Comparison of ENCODE assay signal across 22 cellular contexts in genomic region chr15:88905576-88905975, GRCh38. TPM values are rescaled to one million over a fixed set of nuclear protein-coding genes. Genes with fewer than 3 reads are reported as not detected.
DNase-seq lines count a peak whose midpoint lies in the region; ATAC-seq and TF ChIP-seq lines count a peak whose summit lies in the region.
"Had no signal": no experiment of that assay in that cellular context is flagged by ENCODE, and none has a peak within 500 bp of the region (broad histone marks: within the 10 kb centered on the region; RNA-seq: fewer than 3 reads in every experiment).

No MANE protein-coding gene starts in this region.

- H3K36me3 ChIP-seq in SK-N-SH (replicated peaks in 1 of 2; ENCODE audit: control insufficient read depth in 1 of 2, insufficient read depth in 2 of 2, low read length in 1 of 2) (peaks cover 3 to 30% of the 10 kb centered on the region in 2 experiments), HEK293 (ENCODE audit: control insufficient read depth in 2 of 2, insufficient read depth in 1 of 2, low read length in 2 of 2) (peaks cover 14 to 97% of the 10 kb centered on the region in 2 experiments; a peak in 2 of 3 replicates), esophagus squamous epithelium (peaks cover 20 to 88% (median 34%) of the 10 kb centered on the region in 3 donors), skeletal muscle tissue (ENCODE audit: control insufficient read depth in 3 of 3, insufficient read depth in 3 of 3, low read length in 3 of 3) (peaks cover 55 to 76% (median 64%) of the 10 kb centered on the region in 3 donors)
- H3K36me3 ChIP-seq: pancreas had no signal

- no peak for TF ChIP-seq RAD21 in SK-N-SH (IDR thresholded peaks at IDR 0.05; ENCODE audit: low read length)

- TF ChIP-seq EP300 in SK-N-SH (IDR thresholded peaks at IDR 0.05; ENCODE audit: borderline replicate concordance in 1 of 2, low read depth in 1 of 2, low read length in 1 of 2), result no peak

- H3K4me3 ChIP-seq in SK-N-SH (ENCODE audit: low read depth in 2 of 2, low read length in 1 of 2) (no peak overlapping the region), HEK293 (ENCODE audit: low read depth, low read length) (no peak overlapping the region), esophagus squamous epithelium (no peak overlapping the region), skeletal muscle tissue (ENCODE audit: low read length in 3 of 3) (no peak overlapping the region)
- H3K4me3 ChIP-seq: left lung, pancreas, skin epidermis had no signal

- DNase-seq in SK-N-SH (peak; percentile 16), esophagus squamous epithelium (lab: John Stamatoyannopoulos, UW) (no peak), NCI-H1694 (lab: John Stamatoyannopoulos, UW) (no peak)
- DNase-seq: activated CD4-positive, alpha-beta T cell treated with anti-CD3 and anti-CD28 coated beads, Interleukin-2, amount 50 U/mL, for 48 hours; activated T-cell treated with anti-CD3 and anti-CD28 coated beads, Interleukin-2, amount 50 U/mL, for 48 hours; dermis blood vessel endothelial cell; GF-D8; MM.1S; NCI-H2081; RPMI8226; stimulated activated CD4-positive, alpha-beta T cell treated with anti-CD3 and anti-CD28 coated beads, Interleukin-4, amount 100 ng/mL, for 24 hours had no signal

- no peaks in the 10 kb centered on the region for H3K27me3 ChIP-seq in SK-N-SH (ENCODE audit: insufficient read depth)
- H3K27me3 ChIP-seq in esophagus squamous epithelium, result no peaks in the 10 kb centered on the region
- H3K27me3 ChIP-seq in skeletal muscle tissue (ENCODE audit: control insufficient read depth in 3 of 3, insufficient read depth in 3 of 3, low read length in 3 of 3), result no peaks in the 10 kb centered on the region
- H3K27me3 ChIP-seq: left lung, pancreas had no signal

- intact Hi-C loops in esophagus squamous epithelium (cut with DNase I), result loop anchor here (5.0 to 10.0 kb wide), 2 partner anchors 112 to 269 kb away; no protein-coding TSS in a partner anchor

- H3F3A ChIP-seq in SK-N-SH (replicated peaks; ENCODE audit: insufficient read depth), result no peaks in the 10 kb centered on the region

- no peak overlapping the region for H2AFZ ChIP-seq in SK-N-SH (ENCODE audit: low read depth)

- POLR2A ChIA-PET in SK-N-SH (lab: Yijun Ruan, JAX) (interaction anchor here (1.3 kb wide), 1 partner anchor 113 kb away, joined by 3 read pairs; no protein-coding TSS in a partner anchor), HEK293 (lab: Yijun Ruan, JAX) (interaction anchor here (0.9 to 1.2 kb wide), 3 partner anchors 8 to 13 kb away, joined by 5 to 6 read pairs (median 5); partner anchors contain the start of genes HAPLN3 and MFGE8)

- H3K9ac ChIP-seq in SK-N-SH, result no peak overlapping the region
- H3K9ac ChIP-seq in skeletal muscle tissue (ENCODE audit: low read depth in 1 of 3, low read length in 3 of 3), result peak overlapping the region in 1 of 3 donors; percentile 0

- peaks cover 4% of the 10 kb centered on the region; the same call in 1 of the 2 replicates for H3K79me2 ChIP-seq in SK-N-SH (ENCODE audit: insufficient read depth)

- WGBS in SK-N-SH (ENCODE audit: low lambda C conversion rate), result 91% methylated on average over 8 of the region's 11 CpGs
- 67 to 93% methylated on average over 3 to 4 of the region's 11 CpGs for WGBS in esophagus squamous epithelium, 2 donors

- H3K9me2 ChIP-seq in SK-N-SH, result no peaks in the 10 kb centered on the region

- H3K9me3 ChIP-seq in SK-N-SH (no peaks in the 10 kb centered on the region), HEK293 (ENCODE audit: control insufficient read depth, insufficient read depth, low read depth, low read length) (no peaks in the 10 kb centered on the region), esophagus squamous epithelium (no peaks in the 10 kb centered on the region), skeletal muscle tissue (ENCODE audit: control insufficient read depth in 3 of 3, low read length in 3 of 3) (no peaks in the 10 kb centered on the region)
- H3K9me3 ChIP-seq: left lung, pancreas had no signal

- H4K20me1 ChIP-seq in SK-N-SH (ENCODE audit: insufficient read depth), result no peaks in the 10 kb centered on the region

- TF ChIP-seq CTCF in SK-N-SH (IDR thresholded peaks at IDR 0.05), result no peak
- TF ChIP-seq CTCF in HEK293 (tag by site-specific recombination; IDR thresholded peaks at IDR 0.05), result no peak
- TF ChIP-seq CTCF in esophagus squamous epithelium (IDR thresholded peaks at IDR 0.05), result no peak

- CTCF ChIA-PET in SK-N-SH (lab: Yijun Ruan, JAX) (interaction anchor here (0.7 to 4.5 kb wide), 33 partner anchors 9 to 438 kb away, joined by 3 to 48 read pairs (median 7); partner anchors contain the start of genes MRPL46 and MRPS11), HEK293 (lab: Yijun Ruan, JAX) (interaction anchor here (0.6 to 5.1 kb wide), 41 partner anchors 9 to 471 kb away, joined by 3 to 65 read pairs (median 6); no protein-coding TSS in a partner anchor)

- H3K27ac ChIP-seq in SK-N-SH (ENCODE audit: low read depth in 2 of 2, low read length in 1 of 2) (no peak overlapping the region), HEK293 (ENCODE audit: extremely low read depth, low read depth, low read length) (no peak overlapping the region), esophagus squamous epithelium (peak overlapping the region in 3 of 4 donors; percentile 28 to 48 (median 33)), skeletal muscle tissue (ENCODE audit: low read depth, low read length) (peak overlapping the region; percentile 26)
- H3K27ac ChIP-seq: 22Rv1, epithelial cell of prostate, left lung, pancreas had no signal

- TF ChIP-seq POLR2A in esophagus squamous epithelium (IDR thresholded peaks at IDR 0.05), result no peak

- H3K4me2 ChIP-seq in SK-N-SH, result no peak overlapping the region

- H3K4me1 ChIP-seq in SK-N-SH (ENCODE audit: control insufficient read depth in 1 of 2, insufficient read depth in 2 of 2, low read depth in 1 of 2, low read length in 1 of 2) (no peaks in the 10 kb centered on the region; a peak in 1 of 4 replicates), HEK293 (ENCODE audit: control insufficient read depth, insufficient read depth, low read length) (peaks cover 4% of the 10 kb centered on the region), esophagus squamous epithelium (peaks cover 3 to 45% (median 32%) of the 10 kb centered on the region in 3 donors), skeletal muscle tissue (ENCODE audit: control insufficient read depth in 3 of 3, insufficient read depth in 3 of 3, low read length in 3 of 3) (peaks cover 46 to 82% (median 82%) of the 10 kb centered on the region in 3 donors)
- H3K4me1 ChIP-seq: pancreas had no signal

- ATAC-seq in SK-N-SH treated with all-trans-retinoic acid at 6 μM for 48 hours, result no peak
- ATAC-seq in GM19328 (IDR thresholded peaks at IDR 0.05; ENCODE audit: unreplicated experiment), result no peak
- ATAC-seq in GM19452 (IDR thresholded peaks at IDR 0.05; ENCODE audit: unreplicated experiment), result no peak

TF ChIP-seq in SK-N-SH, 30 proteins besides CTCF, POLR2A, EP300 and RAD21:
- no peak for TF ChIP-seq PBX3 (IDR thresholded peaks at IDR 0.05)

TF ChIP-seq in SK-N-SH treated with all-trans-retinoic acid at 6 μM for 48 hours, 23 proteins besides CTCF, POLR2A, EP300 and RAD21 (continues in another document):
- TF ChIP-seq PATZ1 (CRISPR knock-in tag; IDR thresholded peaks at IDR 0.05; ENCODE audit: borderline replicate concordance) (no peak), SNAI2 (CRISPR knock-in tag; IDR thresholded peaks at IDR 0.05) (no peak)

TF ChIP-seq in HEK293, 187 proteins besides CTCF, POLR2A, EP300 and RAD21:
- TF ChIP-seq ZNF155 (tag by site-specific recombination; IDR thresholded peaks at IDR 0.05) (no peak), GLIS2 (tag by site-specific recombination; IDR thresholded peaks at IDR 0.05) (peak; percentile 36; the same call in 1 of the 2 replicates)

RNA-seq across cellular contexts. Expression of gene MFGE8, which starts 7.6 kb away (rescaled TPM):
- 210 and 247 TPM in 2 replicates for polyA plus RNA-seq in SK-N-SH (2012; rRNA removed)
- 106 and 153 TPM in 2 replicates for polyA plus RNA-seq in SK-N-SH (2012; cell fraction: cytosol; rRNA removed)
- 444 and 513 TPM in 2 replicates for polyA plus RNA-seq in SK-N-SH (2012; cell fraction: nucleus; rRNA removed)
- 100 to 1,000 TPM in 2 of 4 donors, 10 to 100 TPM in 2; 50.7 to 186 (median 81.7) TPM for total RNA-seq in esophagus squamous epithelium
- 35.0 TPM for total RNA-seq in skeletal muscle tissue

RNA-seq across cellular contexts. Expression of gene HAPLN3, which starts 10.2 kb away (rescaled TPM):
- 8.3 and 9.7 TPM in 2 replicates for polyA plus RNA-seq in SK-N-SH (2012; rRNA removed)
- 2.7 and 3.7 TPM in 2 replicates for polyA plus RNA-seq in SK-N-SH (2012; cell fraction: cytosol; rRNA removed)
- 28.0 and 34.0 TPM in 2 replicates for polyA plus RNA-seq in SK-N-SH (2012; cell fraction: nucleus; rRNA removed)
- 1 to 10 TPM; 3.1 to 9.4 (median 7.8) TPM for total RNA-seq in esophagus squamous epithelium
- total RNA-seq in skeletal muscle tissue, result 6.3 TPM
- total RNA-seq: HepG2 had no signal

Comparison
In these comparisons a context has a peak if more than half of its experiments do, and no peak if none do; other contexts are left out.
1. H3K27ac ChIP-seq: peak in esophagus squamous epithelium (3 of 4) and skeletal muscle tissue (single experiment); none in SK-N-SH (0 of 2) and HEK293 (single experiment).